ENCODE assay signal across 8 cellular contexts in genomic region chr14:90815567-90815816, GRCh38. TPM values are rescaled to one million over a fixed set of nuclear protein-coding genes. Genes with fewer than 3 reads are reported as not detected.
DNase-seq lines count a peak whose midpoint lies in the region; ATAC-seq, FAIRE-seq and TF ChIP-seq lines count a peak whose summit lies in the region.

No MANE protein-coding gene starts in this region.

- no peaks in the 10 kb centered on the region for H3K9me3 Mint-ChIP-seq in naive thymus-derived CD8-positive, alpha-beta T cell

- peak overlapping the region; percentile 87 to 94 for H3K27ac ChIP-seq in A549
- peak overlapping the region in 18 of 59 donors; percentile 7 to 84 (median 48) for H3K27ac ChIP-seq in dorsolateral prefrontal cortex

- peak overlapping the region; percentile 96 for H3K4me2 ChIP-seq in A549

- peaks cover under 1 to 10% (median 6%) of the 10 kb centered on the region in 4 donors for H3K4me1 Mint-ChIP-seq in naive thymus-derived CD8-positive, alpha-beta T cell

- CTCF ChIA-PET in A549 (lab: Yijun Ruan, JAX): interaction anchor here (0.6 to 1.9 kb wide), 4 partner anchors 11 to 57 kb away, joined by 3 to 12 read pairs (median 4); no protein-coding TSS in a partner anchor

- H3K4me3 Mint-ChIP-seq in naive thymus-derived CD8-positive, alpha-beta T cell: peak overlapping the region; percentile 37 to 84 (median 80)

- no peak for TF ChIP-seq POLR2A in A549 (IDR thresholded peaks at IDR 0.05; ENCODE audit: low read length)

- H3K4me1 ChIP-seq in A549: 0 out of 3 replicates have a peak, but pooled peaks cover 3% of the 10 kb centered on the region

- WGBS in A549 (ENCODE audit: missing lambda C conversion rate): 81% methylated on average over 6 of the region's 6 CpGs

- no peak for DNase-seq in A549 (ENCODE audit: low read depth in 1 of 2, low spot score in 1 of 2)
- DNase-seq in Jurkat, Clone E6-1 (ENCODE audit: low read depth, low spot score): no peak
- no peak for DNase-seq in dorsolateral prefrontal cortex
- no peak for DNase-seq in naive thymus-derived CD8-positive, alpha-beta T cell
- DNase-seq in NCI-H446 treated with DMSO at 0.1 percent for 48 hours (lab: John Stamatoyannopoulos, UW): no peak
- no peak for DNase-seq in DMS153 (lab: John Stamatoyannopoulos, UW)

- intact Hi-C loops in dorsolateral prefrontal cortex (cut with DNase I): loop anchor here in 1 of 2 donors (5.0 kb wide), 1 partner anchor 58 kb away; no protein-coding TSS in a partner anchor

- no peaks in the 10 kb centered on the region for H3K27me3 ChIP-seq in dorsolateral prefrontal cortex

- no peak for TF ChIP-seq CTCF in A549 (IDR thresholded peaks at IDR 0.05)
- no peak for TF ChIP-seq CTCF in dorsolateral prefrontal cortex (IDR thresholded peaks at IDR 0.05 in 54 of 56, conservative IDR thresholded peaks at IDR 0.05 in 2 of 56; ENCODE audit: low read depth in 1 of 56, partially characterized antibody in 56 of 56)

- TF ChIP-seq EP300 in A549 (IDR thresholded peaks at IDR 0.05): no peak

- no peaks in the 10 kb centered on the region for H3K36me3 Mint-ChIP-seq in naive thymus-derived CD8-positive, alpha-beta T cell

- ATAC-seq in A549: no peak
- no peak for ATAC-seq in naive thymus-derived CD8-positive, alpha-beta T cell
- no peak for ATAC-seq in esophagus mucosa
- ATAC-seq in GM19455 (IDR thresholded peaks at IDR 0.05; ENCODE audit: unreplicated experiment): no peak

- peaks cover 0 to 18% (median 7%) of the 10 kb centered on the region in 5 donors for H3K27me3 Mint-ChIP-seq in naive thymus-derived CD8-positive, alpha-beta T cell

- POLR2A ChIA-PET in A549 (lab: Yijun Ruan, JAX): interaction anchor here (1.7 kb wide), 1 partner anchor 418 kb away, joined by 7 read pairs; the partner anchor contains the start of gene CALM1
- POLR2A ChIA-PET in naive thymus-derived CD8-positive, alpha-beta T cell (lab: Charles Lee): no interaction called here

- TF ChIP-seq RAD21 in A549 (conservative IDR thresholded peaks at IDR 0.05 in 1 of 2, IDR thresholded peaks at IDR 0.05 in 1 of 2): no peak

- no peaks in the 10 kb centered on the region for H3K9me3 ChIP-seq in A549

- peak overlapping the region; percentile 90 for H3K4me3 ChIP-seq in A549
- H3K4me3 ChIP-seq in Jurkat, Clone E6-1 (ENCODE audit: low read length): peak overlapping the region; percentile 53
- H3K4me3 ChIP-seq in dorsolateral prefrontal cortex: peak overlapping the region; percentile 29 to 90 (median 78)

- H3K27ac Mint-ChIP-seq in naive thymus-derived CD8-positive, alpha-beta T cell: peak overlapping the region in 8 of 10 donors; percentile 1 to 83 (median 56)

- no peak for FAIRE-seq in A549 (lab: Jason Lieb, UNC)

TF ChIP-seq in A549, 52 proteins besides CTCF, POLR2A, EP300 and RAD21:
- TF ChIP-seq EHF (CRISPR knock-in tag; IDR thresholded peaks at IDR 0.05) (no peak), HOXA7 (CRISPR knock-in tag; IDR thresholded peaks at IDR 0.05) (no peak), ELK1 (IDR thresholded peaks at IDR 0.05; ENCODE audit: low read depth, low read length) (no peak), BHLHE40 (IDR thresholded peaks at IDR 0.05; ENCODE audit: low read depth, low read length) (no peak), CEBPB (IDR thresholded peaks at IDR 0.05) (no peak), JUNB (IDR thresholded peaks at IDR 0.05) (no peak), KDM1A (IDR thresholded peaks at IDR 0.05; ENCODE audit: low read depth) (no peak), RNF2 (IDR thresholded peaks at IDR 0.05; ENCODE audit: borderline replicate concordance, low read depth) (no peak), HOXB5 (CRISPR knock-in tag; IDR thresholded peaks at IDR 0.05) (no peak), MAZ (IDR thresholded peaks at IDR 0.05; ENCODE audit: borderline replicate concordance, low read depth, low read length) (no peak), ESRRA (IDR thresholded peaks at IDR 0.05; ENCODE audit: borderline replicate concordance, low read length) (no peak), RFX5 (IDR thresholded peaks at IDR 0.05) (no peak), E2F6 (IDR thresholded peaks at IDR 0.05; ENCODE audit: borderline replicate concordance, low read depth) (no peak)
TF ChIP-seq in A549: peak in this region for 0.

RNA-seq across cellular contexts. Expression of gene TTC7B, which starts 0.7 kb away (rescaled TPM):
- 25.7 and 28.0 TPM in 2 replicates for polyA plus RNA-seq in A549 (2011; rRNA removed)
- polyA plus RNA-seq in A549 (2012; cell fraction: cytosol; rRNA removed): 25.5 and 31.4 TPM in 2 replicates
- 12.9 and 19.6 TPM in 2 replicates for polyA plus RNA-seq in A549 (2012; cell fraction: nucleus; rRNA removed)
- polyA plus RNA-seq in A549 (2017; fragmentation: RNase III; extraction: RNeasy Plus Mini Kit Qiagen cat#74134 plus additional on column Dnase treatment): 16.6 to 21.0 TPM (median 18.0 TPM) in 3 replicates
- polyA minus RNA-seq in A549 (2011; rRNA and poly(A)+ RNA removed): 49.4 and 54.6 TPM in 2 replicates
- 32.7 TPM for polyA plus RNA-seq in Jurkat, Clone E6-1 (2012; ENCODE audit: insufficient read depth, insufficient read length)
- total RNA-seq in dorsolateral prefrontal cortex: 100 to 1,000 TPM in 119 of 120 experiments, 10 to 100 TPM in 1; 90.4 to 281 (median 204) TPM
- under 1 TPM; 0.41 to 0.81 TPM for total RNA-seq in naive thymus-derived CD8-positive, alpha-beta T cell
- under 1 TPM; 0.01 to 0.50 (median 0.40) TPM for polyA plus RNA-seq in naive thymus-derived CD8-positive, alpha-beta T cell
- 9.9 TPM for total RNA-seq in esophagus mucosa
